20 cellular contexts compared by ENCODE assay signal in genomic region chr2:74828534-74828933, GRCh38.
"Had no signal": no experiment of that assay in that cellular context is flagged by ENCODE, and none has a peak within 500 bp of the region (broad histone marks: within the 10 kb centered on the region; RNA-seq: fewer than 3 reads in every experiment).

No MANE protein-coding gene starts in this region.

- H3K79me2 ChIP-seq: hepatocyte had no signal

- H3K27me3 Mint-ChIP-seq: dendritic cell treated with granulocyte-macrophage colony-stimulating factor and Interleukin-4, amounts not matched to agents 40 ng/mL and 50 ng/mL, for 4 days had no signal

- H3K4me3 ChIP-seq: colonic mucosa, esophagus muscularis mucosa, gastroesophageal sphincter, heart left ventricle, hepatocyte, left lung, lower lobe of right lung, mucosa of descending colon had no signal

- H3K36me3 ChIP-seq: colonic mucosa, esophagus muscularis mucosa, gastroesophageal sphincter, heart left ventricle, left lung, lower lobe of right lung had no signal

- H3K4me3 Mint-ChIP-seq: dendritic cell treated with granulocyte-macrophage colony-stimulating factor and Interleukin-4, amounts not matched to agents 40 ng/mL and 50 ng/mL, for 4 days; effector memory CD8-positive, alpha-beta T cell; immature natural killer cell; mesothelial cell of epicardium; naive thymus-derived CD4-positive, alpha-beta T cell had no signal

- DNase-seq: colonic mucosa; cortex of kidney; effector CD8-positive, alpha-beta T cell; effector memory CD8-positive, alpha-beta T cell; foreskin keratinocyte; heart left ventricle; hypothalamus; immature natural killer cell; left cardiac atrium; left lung; left ventricle myocardium superior; lower lobe of right lung; mesenchymal stem cell; mucosa of descending colon; naive thymus-derived CD4-positive, alpha-beta T cell had no signal

- H3K4me1 ChIP-seq: colonic mucosa had no signal

- H3K27me3 ChIP-seq: colonic mucosa, esophagus muscularis mucosa, foreskin keratinocyte, gastroesophageal sphincter, heart left ventricle, hepatocyte had no signal

- H3K9me3 ChIP-seq: colonic mucosa, esophagus muscularis mucosa, gastroesophageal sphincter, heart left ventricle, left lung, lower lobe of right lung, mucosa of descending colon had no signal

- H3K4me1 Mint-ChIP-seq: mesothelial cell of epicardium had no signal

- H3K27ac ChIP-seq: colonic mucosa, esophagus muscularis mucosa, foreskin keratinocyte, gastroesophageal sphincter, heart left ventricle, hepatocyte, left lung, lower lobe of right lung had no signal

- H3K9me3 Mint-ChIP-seq: dendritic cell treated with granulocyte-macrophage colony-stimulating factor and Interleukin-4, amounts not matched to agents 40 ng/mL and 50 ng/mL, for 4 days; effector memory CD8-positive, alpha-beta T cell; immature natural killer cell had no signal

- H3K36me3 Mint-ChIP-seq: immature natural killer cell, mesothelial cell of epicardium had no signal

- H3K27ac Mint-ChIP-seq: dendritic cell treated with granulocyte-macrophage colony-stimulating factor and Interleukin-4, amounts not matched to agents 40 ng/mL and 50 ng/mL, for 4 days; effector memory CD8-positive, alpha-beta T cell; immature natural killer cell; mesothelial cell of epicardium; naive thymus-derived CD4-positive, alpha-beta T cell had no signal

- H3K4me2 ChIP-seq: hepatocyte had no signal

- H2AFZ ChIP-seq: hepatocyte had no signal
